ENCODE assay signal across 12 cellular contexts in genomic region chr14:67602995-67603545, GRCh38. TPM values are rescaled to one million over a fixed set of nuclear protein-coding genes. Genes with fewer than 3 reads are reported as not detected.
DNase-seq lines count a peak whose midpoint lies in the region; ATAC-seq and TF ChIP-seq lines count a peak whose summit lies in the region.
"Had no signal": no experiment of that assay in that cellular context is flagged by ENCODE, and none has a peak within 500 bp of the region (broad histone marks: within the 10 kb centered on the region; RNA-seq: fewer than 3 reads in every experiment).

No MANE protein-coding gene starts in this region.

- TF ChIP-seq POLR2A in prostate gland (IDR thresholded peaks at IDR 0.05): no peak
- no peak for TF ChIP-seq POLR2A in transverse colon (IDR thresholded peaks at IDR 0.05)

- H3K36me3 ChIP-seq in right atrium auricular region: no peaks in the 10 kb centered on the region
- no peaks in the 10 kb centered on the region for H3K36me3 ChIP-seq in prostate gland
- no peaks in the 10 kb centered on the region for H3K36me3 ChIP-seq in transverse colon

- no peaks in the 10 kb centered on the region for H3K9me3 ChIP-seq in right atrium auricular region
- H3K9me3 ChIP-seq in prostate gland: no peaks in the 10 kb centered on the region
- no peaks in the 10 kb centered on the region for H3K9me3 ChIP-seq in transverse colon

- ATAC-seq in GM18517 (IDR thresholded peaks at IDR 0.05; ENCODE audit: unreplicated experiment) (peak; percentile 55), GM21619 (IDR thresholded peaks at IDR 0.05; ENCODE audit: unreplicated experiment) (peak; percentile 64), HG03378 (IDR thresholded peaks at IDR 0.05; ENCODE audit: unreplicated experiment) (peak; percentile 70), esophagus mucosa (peak; percentile 17)

- H3K27ac ChIP-seq in right atrium auricular region (no peak overlapping the region), prostate gland (no peak overlapping the region), transverse colon (no peak overlapping the region)
- H3K27ac ChIP-seq: skin epidermis had no signal

- 74% methylated on average over 5 of the region's 5 CpGs for WGBS in prostate gland
- 59% methylated on average over 5 of the region's 5 CpGs; no CpG with 5 or more reads in 1 of the 2 donors for WGBS in transverse colon (ENCODE audit: low coverage in 1 of 2), 2 donors

- no peak for TF ChIP-seq CTCF in right atrium auricular region (IDR thresholded peaks at IDR 0.05)
- no peak for TF ChIP-seq CTCF in prostate gland (IDR thresholded peaks at IDR 0.05)
- TF ChIP-seq CTCF in transverse colon (IDR thresholded peaks at IDR 0.05): no peak

- TF ChIP-seq EP300 in transverse colon (IDR thresholded peaks at IDR 0.05; ENCODE audit: low read depth): no peak

- intact Hi-C loops in prostate gland (cut with DNase I): no loop called here
- intact Hi-C loops in transverse colon (cut with DNase I; ENCODE audit: low total_unique reads): no loop called here

- H3K27me3 ChIP-seq in right atrium auricular region: no peaks in the 10 kb centered on the region
- no peaks in the 10 kb centered on the region for H3K27me3 ChIP-seq in prostate gland (replicated peaks; ENCODE audit: insufficient read depth)
- no peaks in the 10 kb centered on the region for H3K27me3 ChIP-seq in transverse colon

- H3K4me3 ChIP-seq in right atrium auricular region: no peak overlapping the region
- no peak overlapping the region for H3K4me3 ChIP-seq in prostate gland
- H3K4me3 ChIP-seq in transverse colon: no peak overlapping the region
- H3K4me3 ChIP-seq: skin epidermis had no signal

- H3K4me1 ChIP-seq in right atrium auricular region (peaks cover 0 to 13% of the 10 kb centered on the region in 2 donors), prostate gland (replicated peaks) (no peaks in the 10 kb centered on the region), transverse colon (peaks cover 3 to 15% (median 9%) of the 10 kb centered on the region in 4 donors)

- DNase-seq in ACHN: no peak
- DNase-seq in right atrium auricular region (ENCODE audit: low spot score): no peak
- no peak for DNase-seq in prostate gland (ENCODE audit: low spot score)
- DNase-seq in transverse colon: no peak
- DNase-seq: activated naive CD8-positive, alpha-beta T cell treated with anti-CD3 and anti-CD28 coated beads, Interleukin-2, amount 10 ng/mL, durations not matched to agents 7 days and 5 days; GOT3; stimulated activated naive CD4-positive, alpha-beta T cell treated with Interleukin-2 at 50 U/mL for 16 hours had no signal

- in situ Hi-C loops in ACHN (cut with HindIII; ENCODE audit: low pct_ligation_motif_present, low pct_unique_long_range_greater_than_20kb, low sequenced_read_pairs) (no loop called here), transverse colon (cut with MboI; ENCODE audit: low pct_ligation_motif_present in 1 of 4, low pct_unique_long_range_greater_than_20kb in 1 of 4, low sequenced_read_pairs in 3 of 4) (loop anchor here in 1 of 4 donors (25.0 kb wide), 1 partner anchor 109 kb away; the partner anchor contains the start of gene RDH12)

RNA-seq across cellular contexts. Expression of gene PIGH, which starts 3.0 kb away (rescaled TPM):
- total RNA-seq in esophagus mucosa: 13.1 TPM
- 10 to 100 TPM; 13.8 to 15.3 TPM for total RNA-seq in right atrium auricular region
- 100 to 1,000 TPM in 1 of 2 donors, 10 to 100 TPM in 1; 41.5 to 128 TPM for total RNA-seq in prostate gland
- 10 to 100 TPM; 18.9 to 41.9 (median 27.7) TPM for total RNA-seq in transverse colon

RNA-seq across cellular contexts. Expression of gene ARG2, which starts 16.6 kb away (rescaled TPM):
- total RNA-seq in esophagus mucosa (35.6 TPM), right atrium auricular region (under 1 TPM in 1 of 2 donors, not detected in 1; 0.59 TPM), prostate gland (100 to 1,000 TPM in 1 of 2 donors, 10 to 100 TPM in 1; 31.9 to 565 TPM), transverse colon (10 to 100 TPM in 1 of 4 donors, 1 to 10 TPM in 2, not detected in 1; 7.5 to 18.8 (median 9.2) TPM)

Comparison
In these comparisons a context has a peak if more than half of its experiments do, and no peak if none do; other contexts are left out.
1. ATAC-seq: peak in every context shown above with its lines; median percentile 70 in HG03378; 64 in GM21619; 55 in GM18517; 17 in esophagus mucosa.